ENCODE assay signal across 13 cellular contexts in the genomic region with DNA sequence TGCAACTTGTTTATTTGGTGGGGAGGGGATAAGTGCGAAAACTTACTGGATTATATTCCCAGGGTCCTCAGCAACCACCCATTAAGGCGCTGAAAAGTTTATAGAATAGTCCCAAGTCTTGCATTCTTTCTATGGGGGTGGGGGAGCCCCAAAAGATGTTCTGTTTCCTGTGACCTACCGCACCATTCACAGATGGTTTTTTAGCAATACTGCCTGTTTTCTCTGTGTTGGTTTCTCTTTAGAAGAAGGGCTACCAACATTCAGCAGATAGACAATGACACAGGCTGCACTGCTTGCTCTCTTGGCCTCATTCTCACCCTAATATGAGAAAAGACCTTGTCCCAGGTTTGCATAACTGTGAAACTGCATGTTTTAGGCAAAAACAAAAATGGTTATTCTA.
DNase-seq lines count a peak whose midpoint lies in the region; ATAC-seq lines count a peak whose summit lies in the region.
"Had no signal": no experiment of that assay in that cellular context is flagged by ENCODE, and none has a peak within 500 bp of the region (broad histone marks: within the 10 kb centered on the region; RNA-seq: fewer than 3 reads in every experiment).

No MANE protein-coding gene starts in this region.

- H3K27me3 Mint-ChIP-seq in activated naive CD8-positive, alpha-beta T cell treated with anti-CD3 and anti-CD28 coated beads for 36 hours: no peaks in the 10 kb centered on the region
- H3K27me3 Mint-ChIP-seq: memory B cell had no signal

- peak; percentile 48 for ATAC-seq in GM18909 (IDR thresholded peaks at IDR 0.05; ENCODE audit: poor library complexity, unreplicated experiment)
- peak; percentile 41 for ATAC-seq in HG02571 (IDR thresholded peaks at IDR 0.05; ENCODE audit: unreplicated experiment)
- ATAC-seq in GM19035 (IDR thresholded peaks at IDR 0.05; ENCODE audit: unreplicated experiment): no peak
- ATAC-seq in HG02763 (IDR thresholded peaks at IDR 0.05; ENCODE audit: unreplicated experiment): no peak
- ATAC-seq: heart right ventricle had no signal

- H3K9me3 Mint-ChIP-seq in activated naive CD8-positive, alpha-beta T cell treated with anti-CD3 and anti-CD28 coated beads for 36 hours: no peaks in the 10 kb centered on the region
- H3K9me3 Mint-ChIP-seq: memory B cell had no signal

- peak overlapping the region; percentile 27 for H3K4me3 Mint-ChIP-seq in activated naive CD8-positive, alpha-beta T cell treated with anti-CD3 and anti-CD28 coated beads for 36 hours
- H3K4me3 Mint-ChIP-seq: memory B cell had no signal

- peaks cover 32% of the 10 kb centered on the region for H3K4me1 Mint-ChIP-seq in activated naive CD8-positive, alpha-beta T cell treated with anti-CD3 and anti-CD28 coated beads for 36 hours

- H3K27ac ChIP-seq in skin epidermis: peak overlapping the region in 11 of 21 experiments; percentile 0 to 87 (median 43)
- H3K27ac ChIP-seq: right atrium auricular region had no signal

- no peak overlapping the region for H3K4me3 ChIP-seq in skin epidermis
- H3K4me3 ChIP-seq: heart right ventricle, right atrium auricular region had no signal

- peaks cover 6% of the 10 kb centered on the region for H3K36me3 Mint-ChIP-seq in activated naive CD8-positive, alpha-beta T cell treated with anti-CD3 and anti-CD28 coated beads for 36 hours
- H3K36me3 Mint-ChIP-seq: memory B cell had no signal

- no peak overlapping the region for H3K27ac Mint-ChIP-seq in activated naive CD8-positive, alpha-beta T cell treated with anti-CD3 and anti-CD28 coated beads for 36 hours
- H3K27ac Mint-ChIP-seq: memory B cell had no signal

- DNase-seq in activated naive CD8-positive, alpha-beta T cell treated with anti-CD3 and anti-CD28 coated beads for 36 hours: no peak
- no peak for DNase-seq in hepatic stellate cell (ENCODE audit: low spot score)
- DNase-seq: H7, heart right ventricle, NCI-H524, SIG-M5 had no signal

Comparison
In these comparisons a context has a peak if more than half of its experiments do, and no peak if none do; other contexts are left out.
1. ATAC-seq: peak in GM18909 (single experiment) and HG02571 (single experiment); none in GM19035 (single experiment) and HG02763 (single experiment).